ENCODE assay signal across 24 cellular contexts in the genomic region with DNA sequence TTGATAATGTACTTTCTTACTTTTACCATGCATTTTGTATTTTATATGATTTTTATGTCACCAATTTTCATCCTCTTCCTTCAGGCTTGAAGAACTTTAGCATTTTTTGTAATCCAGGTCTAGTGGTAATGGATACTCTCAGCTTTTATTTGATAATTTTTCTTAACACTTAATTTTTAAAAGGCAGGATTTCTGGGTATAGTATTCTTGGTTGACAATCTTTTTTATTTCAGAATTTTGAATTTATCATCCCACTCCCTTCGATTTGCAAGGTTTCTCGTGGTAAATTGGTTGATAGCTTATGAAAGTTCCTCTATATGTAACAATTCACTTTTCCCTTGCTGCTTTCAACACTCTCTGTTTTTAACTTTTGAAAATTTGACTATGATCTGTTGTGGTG.
"Had no signal": no experiment of that assay in that cellular context is flagged by ENCODE, and none has a peak within 500 bp of the region (broad histone marks: within the 10 kb centered on the region; RNA-seq: fewer than 3 reads in every experiment).

No MANE protein-coding gene starts in this region.

- DNase-seq: stimulated activated CD4-positive, alpha-beta T cell treated with anti-CD3 and anti-CD28 coated beads, Interleukin-2, amount 100 ng/mL, for 48 hours; stimulated activated CD4-positive, alpha-beta T cell treated with anti-CD3 and anti-CD28 coated beads, Interleukin-4, amount 100 ng/mL, for 1 hour; stimulated activated CD4-positive, alpha-beta T cell treated with anti-CD3 and anti-CD28 coated beads, Interleukin-4, amount 100 ng/mL, for 24 hours; stimulated activated CD4-positive, alpha-beta T cell treated with anti-CD3 and anti-CD28 coated beads, Interleukin-4, amount 100 ng/mL, for 4 hours; stimulated activated CD8-positive, alpha-beta memory T cell treated with anti-CD3 and anti-CD28 coated beads, Interleukin-4, amount 100 ng/mL, for 48 hours; stimulated activated naive B cell treated with anti-CD40 and anti-IgM and Interleukin-4, amounts not matched to agents 10 μg/mL and 1 μg/mL and 100 μg/mL, for 72 hours; stimulated activated naive CD4-positive, alpha-beta T cell; stimulated activated naive CD4-positive, alpha-beta T cell treated with Interleukin-2 at 50 U/mL for 16 hours; stimulated activated naive CD8-positive, alpha-beta T cell treated with anti-CD3 and anti-CD28 coated beads, Interleukin-15, amount 100 ng/mL, for 72 hours; stimulated activated naive CD8-positive, alpha-beta T cell treated with anti-CD3 and anti-CD28 coated beads, Interleukin-15, Interleukin-2, amounts not matched to agents 100 U/mL and 50 U/mL, for 24 hours; stomach; substantia nigra; testis; thyroid gland; tibial artery; transverse colon; trophoblast cell; upper lobe of left lung; upper lobe of right lung; uterus had no signal

- H3K9me3 ChIP-seq: testis, thyroid gland, upper lobe of right lung had no signal

- H3K4me1 ChIP-seq: stomach, suprapubic skin, testis, thyroid gland, tibial artery, tibial nerve, transverse colon, upper lobe of left lung, upper lobe of right lung, uterus, vagina had no signal

- H3K36me3 ChIP-seq: stomach, suprapubic skin, thoracic aorta, thyroid gland, tibial artery, tibial nerve, transverse colon, upper lobe of left lung, upper lobe of right lung, uterus, vagina had no signal

- H3K27ac ChIP-seq: stomach, suprapubic skin, testis, thoracic aorta, thyroid gland, tibial artery, tibial nerve, transverse colon, upper lobe of left lung, upper lobe of right lung, uterus, vagina had no signal

- H3K4me3 ChIP-seq: stomach, suprapubic skin, testis, thoracic aorta, thyroid gland, tibial artery, tibial nerve, transverse colon, upper lobe of left lung, upper lobe of right lung, uterus, vagina had no signal
